Comparison of ENCODE assay signal across 8 cellular contexts in the genomic region with DNA sequence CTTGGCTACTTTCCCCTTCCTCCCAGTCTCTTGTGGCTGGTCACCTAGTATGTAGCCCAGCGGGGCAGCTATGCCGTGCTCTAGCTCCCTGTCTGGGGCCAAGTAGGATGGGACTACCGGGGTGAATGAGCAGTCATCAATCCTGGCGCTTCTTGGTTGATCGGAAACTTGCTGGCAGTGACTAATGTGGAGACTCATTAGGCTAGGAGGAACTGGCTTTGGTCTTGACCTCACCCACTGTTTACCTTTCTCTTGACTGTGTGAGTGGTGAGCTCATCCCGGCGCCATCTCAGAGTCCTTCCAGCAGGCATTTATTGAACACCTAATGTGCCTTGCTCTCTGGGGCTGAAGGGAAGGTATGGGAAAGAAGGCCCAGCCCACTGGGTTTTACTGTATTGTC. TPM values are rescaled to one million over a fixed set of nuclear protein-coding genes. Genes with fewer than 3 reads are reported as not detected.
A peak's percentile ranks its signal among the peaks of the same experiment; 100 is the strongest.
DNase-seq lines count a peak whose midpoint lies in the region; ATAC-seq and TF ChIP-seq lines count a peak whose summit lies in the region.

No MANE protein-coding gene starts in this region.

- POLR2A ChIA-PET in naive thymus-derived CD8-positive, alpha-beta T cell (lab: Charles Lee), result no interaction called here

- H3K27me3 Mint-ChIP-seq in activated naive CD4-positive, alpha-beta T cell treated with anti-CD3 and anti-CD28 coated beads, Interleukin-2, amount 10 ng/mL, durations not matched to agents 7 days and 5 days, result peaks cover 13% of the 10 kb centered on the region
- peaks cover 0 to 2% (median 0%) of the 10 kb centered on the region in 5 donors for H3K27me3 Mint-ChIP-seq in naive thymus-derived CD8-positive, alpha-beta T cell

- H3K4me3 ChIP-seq in ascending aorta (no peak overlapping the region), liver (ENCODE audit: low read depth in 1 of 3, low read length in 3 of 3) (no peak overlapping the region), vagina (no peak overlapping the region)

- intact Hi-C loops in ascending aorta (cut with DNase I) (loop anchor here (2.0 to 10.0 kb wide), 2 partner anchors 15 to 1285 kb away; a partner anchor contains a TSS), vagina (cut with DNase I) (no loop called here)

- H3K27ac Mint-ChIP-seq in activated naive CD4-positive, alpha-beta T cell treated with anti-CD3 and anti-CD28 coated beads, Interleukin-2, amount 10 ng/mL, durations not matched to agents 7 days and 5 days, result peak overlapping the region; percentile 56
- peak overlapping the region in 3 of 10 donors; percentile 6 to 76 (median 61) for H3K27ac Mint-ChIP-seq in naive thymus-derived CD8-positive, alpha-beta T cell

- H3K9me3 ChIP-seq in ascending aorta (no peaks in the 10 kb centered on the region), liver (ENCODE audit: control insufficient read depth in 4 of 4, low read length in 3 of 4) (no peaks in the 10 kb centered on the region), vagina (no peaks in the 10 kb centered on the region)

- peaks cover 29 to 93% of the 10 kb centered on the region in 2 donors for H3K4me1 ChIP-seq in ascending aorta
- peaks cover 13 to 71% (median 50%) of the 10 kb centered on the region in 4 donors for H3K4me1 ChIP-seq in liver (ENCODE audit: control insufficient read depth in 4 of 4, insufficient read depth in 4 of 4, low read length in 3 of 4)
- peaks cover 97% of the 10 kb centered on the region for H3K4me1 ChIP-seq in vagina

- H3K9me3 Mint-ChIP-seq in activated naive CD4-positive, alpha-beta T cell treated with anti-CD3 and anti-CD28 coated beads, Interleukin-2, amount 10 ng/mL, durations not matched to agents 7 days and 5 days, result no peaks in the 10 kb centered on the region
- H3K9me3 Mint-ChIP-seq in naive thymus-derived CD8-positive, alpha-beta T cell, result peaks cover 0 to 3% (median 0%) of the 10 kb centered on the region in 9 donors

- DNase-seq in activated naive CD4-positive, alpha-beta T cell treated with anti-CD3 and anti-CD28 coated beads, Interleukin-2, amount 10 ng/mL, durations not matched to agents 7 days and 5 days, result no peak
- DNase-seq in activated naive CD4-positive, alpha-beta T cell (lab: John Stamatoyannopoulos, UW), result no peak
- DNase-seq in ascending aorta (ENCODE audit: low spot score in 2 of 2), result peak; percentile 10 to 68
- no peak for DNase-seq in vagina (ENCODE audit: extremely low spot score in 2 of 2)
- no peak for DNase-seq in naive thymus-derived CD8-positive, alpha-beta T cell
- DNase-seq in NCI-H1092 treated with DMSO at 0.1 percent for 48 hours (lab: John Stamatoyannopoulos, UW), result no peak

- peaks cover 45% of the 10 kb centered on the region for H3K36me3 Mint-ChIP-seq in activated naive CD4-positive, alpha-beta T cell treated with anti-CD3 and anti-CD28 coated beads, Interleukin-2, amount 10 ng/mL, durations not matched to agents 7 days and 5 days
- no peaks in the 10 kb centered on the region for H3K36me3 Mint-ChIP-seq in naive thymus-derived CD8-positive, alpha-beta T cell

- TF ChIP-seq POLR2A in vagina (IDR thresholded peaks at IDR 0.05), result no peak

- 46% methylated on average over 7 of the region's 7 CpGs for WGBS in liver

- CTCF ChIA-PET in activated naive CD4-positive, alpha-beta T cell treated with anti-CD3 and anti-CD28 coated beads, Interleukin-2, amount 10 ng/mL, durations not matched to agents 7 days and 5 days (lab: Charles Lee), result no interaction called here

- H3K27me3 ChIP-seq in ascending aorta (no peaks in the 10 kb centered on the region), liver (ENCODE audit: control insufficient read depth in 4 of 4, insufficient read depth in 4 of 4, low read length in 3 of 4) (no peaks in the 10 kb centered on the region), vagina (no peaks in the 10 kb centered on the region)

- H3K4me3 Mint-ChIP-seq in activated naive CD4-positive, alpha-beta T cell treated with anti-CD3 and anti-CD28 coated beads, Interleukin-2, amount 10 ng/mL, durations not matched to agents 7 days and 5 days, result no peak overlapping the region
- no peak overlapping the region for H3K4me3 Mint-ChIP-seq in naive thymus-derived CD8-positive, alpha-beta T cell

- no peak for TF ChIP-seq RAD21 in liver (IDR thresholded peaks at IDR 0.05)

- H3K9ac ChIP-seq in liver (ENCODE audit: low read depth in 1 of 2, low read length in 2 of 2), result no peak overlapping the region

- H3K27ac ChIP-seq in ascending aorta, result peak overlapping the region; percentile 89 to 96
- H3K27ac ChIP-seq in liver (ENCODE audit: low read depth in 1 of 2, low read length in 2 of 2), result peak overlapping the region; percentile 66 to 75
- H3K27ac ChIP-seq in vagina, result peak overlapping the region; percentile 83

- TF ChIP-seq CTCF in ascending aorta (IDR thresholded peaks at IDR 0.05), result no peak
- TF ChIP-seq CTCF in liver (IDR thresholded peaks at IDR 0.05; ENCODE audit: low read depth, low read length, missing input control), result no peak
- TF ChIP-seq CTCF in vagina (IDR thresholded peaks at IDR 0.05), result no peak

- no peak for ATAC-seq in naive thymus-derived CD8-positive, alpha-beta T cell
- no peak for ATAC-seq in HG02970 (IDR thresholded peaks at IDR 0.05; ENCODE audit: low FRiP score, unreplicated experiment)

- H3K4me1 Mint-ChIP-seq in activated naive CD4-positive, alpha-beta T cell treated with anti-CD3 and anti-CD28 coated beads, Interleukin-2, amount 10 ng/mL, durations not matched to agents 7 days and 5 days, result peaks cover 89% of the 10 kb centered on the region
- H3K4me1 Mint-ChIP-seq in naive thymus-derived CD8-positive, alpha-beta T cell, result peaks cover 5 to 84% (median 41%) of the 10 kb centered on the region in 4 donors

- no peaks in the 10 kb centered on the region for H3K36me3 ChIP-seq in ascending aorta
- H3K36me3 ChIP-seq in liver (ENCODE audit: control insufficient read depth in 4 of 4, insufficient read depth in 3 of 4, low read depth in 1 of 4, low read length in 3 of 4), result no peaks in the 10 kb centered on the region
- H3K36me3 ChIP-seq in vagina, result no peaks in the 10 kb centered on the region

TF ChIP-seq in liver, 16 proteins besides CTCF, POLR2A, EP300 and RAD21:
- TF ChIP-seq JUND (IDR thresholded peaks at IDR 0.05) (peak; percentile 31 to 80), FOXA2 (IDR thresholded peaks at IDR 0.05) (peak; percentile 73), YY1 (IDR thresholded peaks at IDR 0.05) (peak; percentile 54), RXRA (IDR thresholded peaks at IDR 0.05) (peak in 1 of 2 donors; percentile 47), FOXA1 (IDR thresholded peaks at IDR 0.05) (peak; percentile 41), NR2F2 (IDR thresholded peaks at IDR 0.05) (no peak), HNF4A (conservative IDR thresholded peaks at IDR 0.05) (peak; percentile 35 to 38)
- TF ChIP-seq, protein P1, sequence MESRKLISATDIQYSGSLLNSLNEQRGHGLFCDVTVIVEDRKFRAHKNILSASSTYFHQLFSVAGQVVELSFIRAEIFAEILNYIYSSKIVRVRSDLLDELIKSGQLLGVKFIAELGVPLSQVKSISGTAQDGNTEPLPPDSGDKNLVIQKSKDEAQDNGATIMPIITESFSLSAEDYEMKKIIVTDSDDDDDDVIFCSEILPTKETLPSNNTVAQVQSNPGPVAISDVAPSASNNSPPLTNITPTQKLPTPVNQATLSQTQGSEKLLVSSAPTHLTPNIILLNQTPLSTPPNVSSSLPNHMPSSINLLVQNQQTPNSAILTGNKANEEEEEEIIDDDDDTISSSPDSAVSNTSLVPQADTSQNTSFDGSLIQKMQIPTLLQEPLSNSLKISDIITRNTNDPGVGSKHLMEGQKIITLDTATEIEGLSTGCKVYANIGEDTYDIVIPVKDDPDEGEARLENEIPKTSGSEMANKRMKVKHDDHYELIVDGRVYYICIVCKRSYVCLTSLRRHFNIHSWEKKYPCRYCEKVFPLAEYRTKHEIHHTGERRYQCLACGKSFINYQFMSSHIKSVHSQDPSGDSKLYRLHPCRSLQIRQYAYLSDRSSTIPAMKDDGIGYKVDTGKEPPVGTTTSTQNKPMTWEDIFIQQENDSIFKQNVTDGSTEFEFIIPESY (IDR thresholded peaks at IDR 0.05), result no peak
- TF ChIP-seq, protein P2, sequence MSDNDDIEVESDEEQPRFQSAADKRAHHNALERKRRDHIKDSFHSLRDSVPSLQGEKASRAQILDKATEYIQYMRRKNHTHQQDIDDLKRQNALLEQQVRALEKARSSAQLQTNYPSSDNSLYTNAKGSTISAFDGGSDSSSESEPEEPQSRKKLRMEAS (IDR thresholded peaks at IDR 0.05), result no peak

RNA-seq across cellular contexts. Expression of a gene that starts 16.0 kb away (rescaled TPM):
- total RNA-seq in ascending aorta (134 TPM), liver (10 to 100 TPM; 14.5 to 14.7 TPM), vagina (50.1 TPM)
- 10 to 100 TPM in 1 of 2 donors, 1 to 10 TPM in 1; 8.4 to 21.3 TPM for polyA plus RNA-seq in liver
- total RNA-seq in naive thymus-derived CD8-positive, alpha-beta T cell, result 1 to 10 TPM in 1 of 2 experiments, under 1 TPM in 1; 0.55 to 1.4 TPM
- 10 to 100 TPM in 1 of 3 donors, 1 to 10 TPM in 2; 1.2 to 12.2 (median 1.6) TPM for polyA plus RNA-seq in naive thymus-derived CD8-positive, alpha-beta T cell

Comparison
In these comparisons a context has a peak if more than half of its experiments do, and no peak if none do; other contexts are left out.
1. DNase-seq: peak in ascending aorta (2 of 2); none in activated naive CD4-positive, alpha-beta T cell treated with anti-CD3 and anti-CD28 coated beads, Interleukin-2, amount 10 ng/mL, durations not matched to agents 7 days and 5 days (single experiment), activated naive CD4-positive, alpha-beta T cell (0 of 4), vagina (0 of 2), naive thymus-derived CD8-positive, alpha-beta T cell (0 of 10) and NCI-H1092 treated with DMSO at 0.1 percent for 48 hours (single experiment).
2. RNA of a gene that starts 16.0 kb away (total RNA-seq): 134 TPM in ascending aorta (single experiment), 50.1 TPM in vagina (single experiment) and 14.5 to 14.7 TPM in liver; 0.55 to 1.4 TPM in naive thymus-derived CD8-positive, alpha-beta T cell; every median in the first group is over 4 times any median in the second.
3. Peak in every context shown above with its lines, with median percentiles within 50 percentile points of each other: H3K27ac ChIP-seq.